In genomic region chr11:61571337-61571736, GRCh38 we compare ENCODE assay signal across 38 cellular contexts. TPM values are rescaled to one million over a fixed set of nuclear protein-coding genes. Genes with fewer than 3 reads are reported as not detected.
"Had no signal": no experiment of that assay in that cellular context is flagged by ENCODE, and none has a peak within 500 bp of the region (broad histone marks: within the 10 kb centered on the region; RNA-seq: fewer than 3 reads in every experiment).

No MANE protein-coding gene starts in this region.

- H3K9me3 ChIP-seq: ascending aorta, MG63, SJCRH30 had no signal

- H3K27me3 ChIP-seq: MG63, SJCRH30 had no signal

- H3K36me3 ChIP-seq: ascending aorta, cardiac muscle cell, MG63, SJCRH30, WERI-Rb-1 had no signal

- ATAC-seq: activated CD8-positive, alpha-beta memory T cell treated with anti-CD3 and anti-CD28 coated beads, Interleukin-2, amount 10 ng/mL, durations not matched to agents 7 days and 5 days; activated T-cell treated with anti-CD3 and anti-CD28 coated beads, Interleukin-2, amount 50 U/mL, for 72 hours; activated T-helper 17 cell treated with anti-CD3 and anti-CD28 coated beads, Interleukin-2, amount 50 U/mL, for 72 hours had no signal

- DNase-seq: activated CD4-positive, alpha-beta memory T cell treated with anti-CD3 and anti-CD28 coated beads, Interleukin-2, amount 10 ng/mL, durations not matched to agents 7 days and 5 days; activated CD4-positive, alpha-beta T cell treated with anti-CD3 and anti-CD28 coated beads for 1 hour; activated CD4-positive, alpha-beta T cell treated with anti-CD3 and anti-CD28 coated beads for 48 hours; activated CD4-positive, CD25-positive, alpha-beta regulatory T cell; activated CD8-positive, alpha-beta memory T cell treated with anti-CD3 and anti-CD28 coated beads for 24 hours; activated CD8-positive, alpha-beta memory T cell treated with anti-CD3 and anti-CD28 coated beads, Interleukin-2, amount 10 ng/mL, durations not matched to agents 7 days and 5 days; activated CD8-positive, alpha-beta memory T cell treated with anti-CD3 and anti-CD28 coated beads, Interleukin-2, amount 50 U/mL, for 48 hours; activated effector memory CD4-positive, alpha-beta T cell treated with anti-CD3 and anti-CD28 coated beads, Interleukin-2, amount 50 U/mL, for 16 hours; activated naive CD4-positive, alpha-beta T cell; activated naive CD4-positive, alpha-beta T cell treated with anti-CD3 and anti-CD28 coated beads, Interleukin-2, amount 50 U/mL, for 16 hours; activated naive CD8-positive, alpha-beta T cell treated with anti-CD3 and anti-CD28 coated beads for 36 hours; activated T-cell treated with anti-CD3 and anti-CD28 coated beads, Interleukin-2, amount 50 U/mL, for 1 hour; activated T-cell treated with anti-CD3 and anti-CD28 coated beads, Interleukin-2, amount 50 U/mL, for 72 hours; amniotic stem cell; Kasumi-1; KG1; MG63; NCI-H1092 treated with DMSO at 0.1 percent for 48 hours; NCI-H1417; NCI-H146; NCI-H187; NCI-H2029 treated with DMSO at 0.1 percent for 48 hours; NCI-H2107; NCI-H2171; NCI-H510A; NCI-H526; NCI-H748 treated with DMSO at 0.1 percent for 48 hours; OCI-M1; SHP77; SJCRH30; T1000; WERI-Rb-1 had no signal

- H3K4me3 ChIP-seq: ascending aorta, cardiac muscle cell, MG63, SJCRH30, SK-N-MC had no signal

- H3K27ac ChIP-seq: ascending aorta, cardiac muscle cell, SJCRH30, SK-N-MC, WERI-Rb-1 had no signal

- H3K4me1 ChIP-seq: ascending aorta, SJCRH30 had no signal

RNA-seq across cellular contexts. Expression of gene SYT7, which starts 9.5 kb away (rescaled TPM):
- total RNA-seq: activated CD4-positive, alpha-beta memory T cell treated with anti-CD3 and anti-CD28 coated beads, Interleukin-2, amount 10 ng/mL, durations not matched to agents 7 days and 5 days; activated CD8-positive, alpha-beta memory T cell treated with anti-CD3 and anti-CD28 coated beads, Interleukin-2, amount 10 ng/mL, durations not matched to agents 7 days and 5 days; activated naive CD8-positive, alpha-beta T cell treated with anti-CD3 and anti-CD28 coated beads for 36 hours; activated T-cell treated with anti-CD3 and anti-CD28 coated beads, Interleukin-2, amount 50 U/mL, for 72 hours; T-helper 1 cell treated with Interleukin-12 subunit alpha and Interleukin-12 subunit beta and Interleukin-4 antibody, amounts not matched to agents 30 ng/mL and 1 ng/mL, for 36 hours; T-helper 2 cell treated with Interferon-gamma antibody and Interleukin-4, amounts not matched to agents 100 ng/mL and 5 ng/mL, for 36 hours had no signal
